Comparison of ENCODE assay signal across 1 cellular context in the genomic region with DNA sequence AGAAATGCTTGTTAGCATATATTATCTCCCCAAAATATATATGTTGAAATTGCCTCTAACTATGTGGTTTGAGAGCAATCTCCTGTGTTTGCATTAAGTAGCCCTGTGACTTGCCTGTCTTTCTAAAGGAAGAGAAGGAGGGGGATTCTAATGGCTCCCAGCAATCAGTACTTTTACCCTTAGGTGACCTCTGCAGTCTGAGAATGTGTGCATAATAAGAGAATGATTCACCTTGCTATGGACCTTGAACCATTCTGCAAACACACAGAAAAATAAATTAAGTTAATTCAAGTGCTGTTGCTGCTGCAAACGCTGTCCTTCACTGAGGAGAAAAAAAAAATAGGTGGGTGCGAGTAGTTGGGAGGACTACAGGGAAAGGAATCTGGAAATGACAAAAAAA.
TF ChIP-seq lines count a peak whose summit lies in the region.

No MANE protein-coding gene starts in this region.

TF ChIP-seq in GM23338, 12 proteins besides CTCF, POLR2A, EP300 and RAD21 (continued from another document):
- TF ChIP-seq, protein P1, sequence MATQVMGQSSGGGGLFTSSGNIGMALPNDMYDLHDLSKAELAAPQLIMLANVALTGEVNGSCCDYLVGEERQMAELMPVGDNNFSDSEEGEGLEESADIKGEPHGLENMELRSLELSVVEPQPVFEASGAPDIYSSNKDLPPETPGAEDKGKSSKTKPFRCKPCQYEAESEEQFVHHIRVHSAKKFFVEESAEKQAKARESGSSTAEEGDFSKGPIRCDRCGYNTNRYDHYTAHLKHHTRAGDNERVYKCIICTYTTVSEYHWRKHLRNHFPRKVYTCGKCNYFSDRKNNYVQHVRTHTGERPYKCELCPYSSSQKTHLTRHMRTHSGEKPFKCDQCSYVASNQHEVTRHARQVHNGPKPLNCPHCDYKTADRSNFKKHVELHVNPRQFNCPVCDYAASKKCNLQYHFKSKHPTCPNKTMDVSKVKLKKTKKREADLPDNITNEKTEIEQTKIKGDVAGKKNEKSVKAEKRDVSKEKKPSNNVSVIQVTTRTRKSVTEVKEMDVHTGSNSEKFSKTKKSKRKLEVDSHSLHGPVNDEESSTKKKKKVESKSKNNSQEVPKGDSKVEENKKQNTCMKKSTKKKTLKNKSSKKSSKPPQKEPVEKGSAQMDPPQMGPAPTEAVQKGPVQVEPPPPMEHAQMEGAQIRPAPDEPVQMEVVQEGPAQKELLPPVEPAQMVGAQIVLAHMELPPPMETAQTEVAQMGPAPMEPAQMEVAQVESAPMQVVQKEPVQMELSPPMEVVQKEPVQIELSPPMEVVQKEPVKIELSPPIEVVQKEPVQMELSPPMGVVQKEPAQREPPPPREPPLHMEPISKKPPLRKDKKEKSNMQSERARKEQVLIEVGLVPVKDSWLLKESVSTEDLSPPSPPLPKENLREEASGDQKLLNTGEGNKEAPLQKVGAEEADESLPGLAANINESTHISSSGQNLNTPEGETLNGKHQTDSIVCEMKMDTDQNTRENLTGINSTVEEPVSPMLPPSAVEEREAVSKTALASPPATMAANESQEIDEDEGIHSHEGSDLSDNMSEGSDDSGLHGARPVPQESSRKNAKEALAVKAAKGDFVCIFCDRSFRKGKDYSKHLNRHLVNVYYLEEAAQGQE (IDR thresholded peaks at IDR 0.05; ENCODE audit: unreplicated experiment), result no peak
- TF ChIP-seq JUNB (IDR thresholded peaks at IDR 0.05; ENCODE audit: unreplicated experiment) (no peak), STAT1 (IDR thresholded peaks at IDR 0.05; ENCODE audit: unreplicated experiment) (no peak)
